ENCODE assay signal across 11 cellular contexts in genomic region chr22:49965291-49966040, GRCh38. TPM values are rescaled to one million over a fixed set of nuclear protein-coding genes. Genes with fewer than 3 reads are reported as not detected.
DNase-seq lines count a peak whose midpoint lies in the region; ATAC-seq and TF ChIP-seq lines count a peak whose summit lies in the region.
"Had no signal": no experiment of that assay in that cellular context is flagged by ENCODE, and none has a peak within 500 bp of the region (broad histone marks: within the 10 kb centered on the region; RNA-seq: fewer than 3 reads in every experiment).

No MANE protein-coding gene starts in this region.

- no peaks in the 10 kb centered on the region for H3K9me2 ChIP-seq in SK-N-SH

- no peaks in the 10 kb centered on the region for H3K9me3 Mint-ChIP-seq in activated naive CD8-positive, alpha-beta T cell treated with anti-CD3 and anti-CD28 coated beads, Interleukin-2, amount 50 U/mL, for 24 hours
- H3K9me3 Mint-ChIP-seq in memory B cell: no peaks in the 10 kb centered on the region

- peak overlapping the region; percentile 92 for H3K4me3 Mint-ChIP-seq in activated naive CD8-positive, alpha-beta T cell treated with anti-CD3 and anti-CD28 coated beads, Interleukin-2, amount 50 U/mL, for 24 hours
- no peak overlapping the region for H3K4me3 Mint-ChIP-seq in memory B cell

- ATAC-seq in SK-N-SH treated with all-trans-retinoic acid at 6 μM for 48 hours: no peak
- no peak for ATAC-seq in activated naive CD8-positive, alpha-beta T cell treated with anti-CD3 and anti-CD28 coated beads, Interleukin-2, amount 50 U/mL, for 24 hours
- ATAC-seq in memory B cell (ENCODE audit: low read depth): no peak

- peak overlapping the region; percentile 89 for H3K27ac Mint-ChIP-seq in activated naive CD8-positive, alpha-beta T cell treated with anti-CD3 and anti-CD28 coated beads, Interleukin-2, amount 50 U/mL, for 24 hours
- H3K27ac Mint-ChIP-seq in memory B cell: peak overlapping the region; percentile 96

- H3K9me3 ChIP-seq in SK-N-SH (no peaks in the 10 kb centered on the region), stomach smooth muscle (ENCODE audit: control insufficient read depth in 2 of 2, low read length in 2 of 2) (no peaks in the 10 kb centered on the region)

- peaks cover 7% of the 10 kb centered on the region for H4K20me1 ChIP-seq in SK-N-SH (ENCODE audit: insufficient read depth)

- H3K36me3 ChIP-seq in SK-N-SH (replicated peaks in 1 of 2; ENCODE audit: control insufficient read depth in 1 of 2, insufficient read depth in 2 of 2, low read length in 1 of 2) (peaks cover 5 to 16% of the 10 kb centered on the region in 2 experiments), stomach smooth muscle (ENCODE audit: control insufficient read depth in 2 of 2, insufficient read depth in 2 of 2, low read length in 2 of 2) (peaks cover 5 to 7% of the 10 kb centered on the region in 2 donors)

- peaks cover 31% of the 10 kb centered on the region for H3K36me3 Mint-ChIP-seq in activated naive CD8-positive, alpha-beta T cell treated with anti-CD3 and anti-CD28 coated beads, Interleukin-2, amount 50 U/mL, for 24 hours (ENCODE audit: low read depth)
- H3K36me3 Mint-ChIP-seq in memory B cell: peaks cover 4% of the 10 kb centered on the region

- peaks cover 48% of the 10 kb centered on the region for H3K4me1 Mint-ChIP-seq in activated naive CD8-positive, alpha-beta T cell treated with anti-CD3 and anti-CD28 coated beads, Interleukin-2, amount 50 U/mL, for 24 hours
- peaks cover 32% of the 10 kb centered on the region for H3K4me1 Mint-ChIP-seq in memory B cell

- H2AFZ ChIP-seq in SK-N-SH (ENCODE audit: low read depth): no peak overlapping the region

- H3K4me3 ChIP-seq in SK-N-SH (ENCODE audit: low read depth in 2 of 2, low read length in 1 of 2) (no peak overlapping the region), stomach smooth muscle (ENCODE audit: low read length in 2 of 2) (no peak overlapping the region)

- no peaks in the 10 kb centered on the region for H3F3A ChIP-seq in SK-N-SH (replicated peaks; ENCODE audit: insufficient read depth)

- H3K4me1 ChIP-seq in SK-N-SH (ENCODE audit: control insufficient read depth in 1 of 2, insufficient read depth in 2 of 2, low read depth in 1 of 2, low read length in 1 of 2): peaks cover 17 to 35% of the 10 kb centered on the region in 2 experiments; a peak in 2 of 4 replicates
- peaks cover 56% of the 10 kb centered on the region for H3K4me1 ChIP-seq in stomach smooth muscle (ENCODE audit: control insufficient read depth, insufficient read depth, low read length)

- H3K27ac ChIP-seq in SK-N-SH (ENCODE audit: low read depth in 2 of 2, low read length in 1 of 2) (no peak overlapping the region), stomach smooth muscle (ENCODE audit: low read length) (peak overlapping the region; percentile 6)

- H3K27me3 ChIP-seq in SK-N-SH (ENCODE audit: insufficient read depth) (no peaks in the 10 kb centered on the region), stomach smooth muscle (ENCODE audit: control insufficient read depth in 1 of 2, insufficient read depth in 2 of 2, low read length in 2 of 2) (no peaks in the 10 kb centered on the region)

- H3K4me2 ChIP-seq in SK-N-SH: no peak overlapping the region

- POLR2A ChIA-PET in SK-N-SH (lab: Yijun Ruan, JAX): no interaction called here

- TF ChIP-seq RAD21 in SK-N-SH (IDR thresholded peaks at IDR 0.05; ENCODE audit: low read length): no peak

- H3K9ac ChIP-seq in SK-N-SH (no peak overlapping the region), stomach smooth muscle (ENCODE audit: low read length in 2 of 2) (no peak overlapping the region)

- no peaks in the 10 kb centered on the region for H3K27me3 Mint-ChIP-seq in activated naive CD8-positive, alpha-beta T cell treated with anti-CD3 and anti-CD28 coated beads, Interleukin-2, amount 50 U/mL, for 24 hours
- H3K27me3 Mint-ChIP-seq in memory B cell: no peaks in the 10 kb centered on the region

- no peak for TF ChIP-seq CTCF in SK-N-SH (IDR thresholded peaks at IDR 0.05)

- peaks cover 31% of the 10 kb centered on the region for H3K79me2 ChIP-seq in SK-N-SH (ENCODE audit: insufficient read depth)

- CTCF ChIA-PET in SK-N-SH (lab: Yijun Ruan, JAX): interaction anchor here (3.0 to 3.9 kb wide), 3 partner anchors 28 to 65 kb away, joined by 10 to 18 read pairs (median 17); no protein-coding TSS in a partner anchor

- no peak for TF ChIP-seq EP300 in SK-N-SH (IDR thresholded peaks at IDR 0.05; ENCODE audit: borderline replicate concordance in 1 of 2, low read depth in 1 of 2, low read length in 1 of 2)

- DNase-seq in SK-N-SH (peak; percentile 19), memory B cell (ENCODE audit: low spot score in 2 of 2) (peak in 1 of 2 donors; percentile 48), epidermal melanocyte (ENCODE audit: insufficient read length, low spot score) (no peak), NCI-H82 treated with DMSO at 0.1 percent for 48 hours (lab: John Stamatoyannopoulos, UW; ENCODE audit: unreplicated experiment) (no peak), GM19238 (ENCODE audit: insufficient read length, low spot score) (no peak)
- no peak for DNase-seq in activated naive CD8-positive, alpha-beta T cell treated with anti-CD3 and anti-CD28 coated beads, Interleukin-2, amount 50 U/mL, for 24 hours
- DNase-seq: NCI-H510A had no signal

- 100% methylated on average over 2 of the region's 18 CpGs for WGBS in SK-N-SH (ENCODE audit: low lambda C conversion rate)

TF ChIP-seq in SK-N-SH, 30 proteins besides CTCF, POLR2A, EP300 and RAD21 (continues in another document):
- TF ChIP-seq TAF1 (IDR thresholded peaks at IDR 0.05; ENCODE audit: borderline replicate concordance, low read depth, low read length) (no peak), IRF3 (IDR thresholded peaks at IDR 0.05; ENCODE audit: low read depth, low read length) (no peak), ELF1 (IDR thresholded peaks at IDR 0.05) (no peak)

TF ChIP-seq in SK-N-SH treated with all-trans-retinoic acid at 6 μM for 48 hours, 23 proteins besides CTCF, POLR2A, EP300 and RAD21 (continues in another document):
- TF ChIP-seq POU6F1 (CRISPR knock-in tag; IDR thresholded peaks at IDR 0.05; ENCODE audit: borderline replicate concordance, low read depth): no peak
- TF ChIP-seq PATZ1 (CRISPR knock-in tag; IDR thresholded peaks at IDR 0.05; ENCODE audit: borderline replicate concordance): no peak
- TF ChIP-seq ARNTL (CRISPR knock-in tag; IDR thresholded peaks at IDR 0.05; ENCODE audit: borderline replicate concordance, low read depth): no peak
- no peak for TF ChIP-seq ISL1 (CRISPR knock-in tag; IDR thresholded peaks at IDR 0.05)
- no peak for TF ChIP-seq ZNF565 (CRISPR knock-in tag; conservative IDR thresholded peaks at IDR 0.05; ENCODE audit: low read depth)
- TF ChIP-seq TCF4 (CRISPR knock-in tag; IDR thresholded peaks at IDR 0.05; ENCODE audit: borderline replicate concordance): no peak
- no peak for TF ChIP-seq ZNF70 (CRISPR knock-in tag; IDR thresholded peaks at IDR 0.05)

RNA-seq across cellular contexts. Expression of gene PIM3, which starts 4.9 kb away (rescaled TPM):
- 9.9 and 15.3 TPM in 2 replicates for polyA plus RNA-seq in SK-N-SH (2012; rRNA removed)
- 6.3 and 10.1 TPM in 2 replicates for polyA plus RNA-seq in SK-N-SH (2012; cell fraction: cytosol; rRNA removed)
- 22.4 and 23.7 TPM in 2 replicates for polyA plus RNA-seq in SK-N-SH (2012; cell fraction: nucleus; rRNA removed)

RNA-seq across cellular contexts. Expression of gene CRELD2, which starts 47.0 kb away (rescaled TPM):
- 92.5 and 113 TPM in 2 replicates for polyA plus RNA-seq in SK-N-SH (2012; rRNA removed)
- 66.3 and 80.8 TPM in 2 replicates for polyA plus RNA-seq in SK-N-SH (2012; cell fraction: cytosol; rRNA removed)
- polyA plus RNA-seq in SK-N-SH (2012; cell fraction: nucleus; rRNA removed): 104 and 142 TPM in 2 replicates

RNA-seq across cellular contexts. Expression of gene IL17REL, which starts 47.1 kb away (rescaled TPM):
- not detected in 2 replicates for polyA plus RNA-seq in SK-N-SH (2012; rRNA removed)
- polyA plus RNA-seq in SK-N-SH (2012; cell fraction: cytosol; rRNA removed): not detected in 2 replicates
- 0.01 TPM in 1 of 2 replicates, not detected in the other for polyA plus RNA-seq in SK-N-SH (2012; cell fraction: nucleus; rRNA removed)
- polyA plus RNA-seq: fibroblast of lung, neural cell had no signal

RNA-seq across cellular contexts. Expression of gene ALG12, which starts 47.2 kb away (rescaled TPM):
- polyA plus RNA-seq in SK-N-SH (2012; rRNA removed): 7.5 and 9.9 TPM in 2 replicates
- 6.0 and 8.3 TPM in 2 replicates for polyA plus RNA-seq in SK-N-SH (2012; cell fraction: cytosol; rRNA removed)
- 23.2 and 25.7 TPM in 2 replicates for polyA plus RNA-seq in SK-N-SH (2012; cell fraction: nucleus; rRNA removed)
